15 cellular contexts compared by ENCODE assay signal in the genomic region with DNA sequence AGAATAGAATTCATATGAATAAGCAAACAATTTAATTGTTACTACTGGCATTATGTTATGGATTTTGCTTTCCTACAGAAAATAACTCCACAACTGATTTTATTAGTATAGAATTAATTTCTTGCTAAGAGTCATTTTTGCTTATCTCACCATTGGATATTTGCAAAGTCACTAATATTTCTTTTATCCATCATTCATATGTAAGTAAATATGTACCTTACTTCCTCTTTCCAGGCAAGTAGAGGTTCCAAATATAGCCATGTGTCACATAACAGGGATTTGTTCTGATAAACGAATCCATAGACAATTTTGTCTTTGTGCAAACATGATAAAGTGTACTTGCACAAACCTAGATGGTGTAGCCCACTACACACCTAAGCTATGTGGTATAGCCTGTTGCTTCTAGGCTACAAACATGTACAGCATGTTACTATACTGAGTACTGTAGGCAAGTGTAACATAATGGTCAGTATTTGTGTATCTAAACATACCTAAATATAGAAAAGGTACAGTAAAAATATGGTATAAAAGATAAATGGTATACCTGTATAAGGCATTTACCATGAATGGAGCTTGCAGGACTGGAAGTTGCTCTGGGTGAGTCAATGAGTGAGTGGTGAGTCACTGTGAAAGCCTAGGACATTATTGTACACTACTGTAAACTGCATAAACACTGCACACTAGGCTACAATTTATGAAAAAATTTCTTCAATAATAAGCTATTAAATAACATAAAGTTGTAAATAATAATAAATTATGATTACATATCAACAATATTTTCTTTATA. TPM values are rescaled to one million over a fixed set of nuclear protein-coding genes. Genes with fewer than 3 reads are reported as not detected.
A peak's percentile ranks its signal among the peaks of the same experiment; 100 is the strongest.
DNase-seq lines count a peak whose midpoint lies in the region; ATAC-seq, FAIRE-seq and TF ChIP-seq lines count a peak whose summit lies in the region.
"Had no signal": no experiment of that assay in that cellular context is flagged by ENCODE, and none has a peak within 500 bp of the region (broad histone marks: within the 10 kb centered on the region; RNA-seq: fewer than 3 reads in every experiment).

No MANE protein-coding gene starts in this region.

- H3K79me2 ChIP-seq in GM23248 (ENCODE audit: insufficient read depth) (no peaks in the 10 kb centered on the region), HepG2 (ENCODE audit: insufficient read depth, low read length) (no peaks in the 10 kb centered on the region)

- WGBS in GM23248 (ENCODE audit: low coverage in 1 of 2, low lambda C conversion rate in 2 of 2, missing lambda C conversion rate in 2 of 2), 2 experiments, result 0% methylated on average over 1 of the region's 1 CpG
- WGBS in HepG2 (ENCODE audit: low lambda C conversion rate), result 9% methylated on average over 1 of the region's 1 CpG
- 15 to 35% (median 20%) methylated on average over 1 of the region's 1 CpG for WGBS in heart left ventricle, 4 donors

- TF ChIP-seq EP300 in HepG2 (IDR thresholded peaks at IDR 0.05; ENCODE audit: low read depth in 2 of 2, low read length in 2 of 2) (no peak), HepG2 (CRISPR knock-in tag; IDR thresholded peaks at IDR 0.05; ENCODE audit: borderline replicate concordance) (no peak)

- H2AFZ ChIP-seq in GM23248, result no peak overlapping the region
- no peak overlapping the region for H2AFZ ChIP-seq in HepG2 (ENCODE audit: low read length)

- H3K9me3 ChIP-seq in GM23248 (ENCODE audit: low read depth) (no peaks in the 10 kb centered on the region), HepG2 (ENCODE audit: low read length) (no peaks in the 10 kb centered on the region), heart left ventricle (no peaks in the 10 kb centered on the region)
- H3K9me3 ChIP-seq: HAP-1 had no signal

- no peak overlapping the region for H3K4me2 ChIP-seq in GM23248 (ENCODE audit: unreplicated experiment)
- no peak overlapping the region for H3K4me2 ChIP-seq in HepG2 (ENCODE audit: low read depth, low read length)

- H4K20me1 ChIP-seq in GM23248 (ENCODE audit: insufficient read depth) (no peaks in the 10 kb centered on the region), HepG2 (ENCODE audit: insufficient read depth, low read length) (no peaks in the 10 kb centered on the region)

- no peak for TF ChIP-seq POLR2A in HepG2 (IDR thresholded peaks at IDR 0.05; ENCODE audit: insufficient read depth in 1 of 2, low read depth in 2 of 2, low read length in 2 of 2)
- no peak for TF ChIP-seq POLR2A in heart left ventricle (IDR thresholded peaks at IDR 0.05)

- H3K36me3 ChIP-seq in GM23248 (ENCODE audit: low read depth) (no peaks in the 10 kb centered on the region), HepG2 (replicated peaks in 1 of 2; ENCODE audit: control insufficient read depth in 1 of 2, insufficient read depth in 2 of 2, low read length in 2 of 2) (no peaks in the 10 kb centered on the region), heart left ventricle (no peaks in the 10 kb centered on the region)
- H3K36me3 ChIP-seq: HAP-1 had no signal

- POLR2A ChIA-PET in HepG2 (lab: Yijun Ruan, JAX), result interaction anchor here (1.0 to 2.4 kb wide), 2 partner anchors 18 to 27 kb away, joined by 3 to 13 read pairs; partner anchors contain the start of genes ATAD1, KLLN and PTEN

- CTCF ChIA-PET in HepG2 (lab: Yijun Ruan, JAX; ENCODE audit: low intra/inter-chr PET ratio, low total read pairs), result no interaction called here

- H3K9me2 ChIP-seq in GM23248 (ENCODE audit: insufficient read depth), result no peaks in the 10 kb centered on the region

- TF ChIP-seq CTCF in cardiac fibroblast (IDR thresholded peaks at IDR 0.05; ENCODE audit: low read depth, low read length) (no peak), HepG2 (CRISPR knock-in tag; IDR thresholded peaks at IDR 0.05) (no peak), heart left ventricle (IDR thresholded peaks at IDR 0.05) (no peak)

- FAIRE-seq in HepG2 (lab: Jason Lieb, UNC), result no peak

- H3K27me3 ChIP-seq in GM23248 (replicated peaks; ENCODE audit: insufficient read depth) (no peaks in the 10 kb centered on the region), HepG2 (ENCODE audit: control insufficient read depth in 1 of 2, insufficient read depth in 2 of 2, low read length in 2 of 2) (no peaks in the 10 kb centered on the region), heart left ventricle (no peaks in the 10 kb centered on the region)

- peak; percentile 69 for DNase-seq in GM23248
- DNase-seq in NCI-H226, result peak; percentile 64
- peak; percentile 31 to 84 for DNase-seq in cardiac fibroblast (ENCODE audit: low read depth in 2 of 2)
- DNase-seq in HepG2 (ENCODE audit: low spot score), result peak; percentile 9
- DNase-seq in islet precursor cell, result no peak
- DNase-seq in heart left ventricle, result no peak
- no peak for DNase-seq in NCI-H510A (lab: John Stamatoyannopoulos, UW)
- DNase-seq: activated CD4-positive, alpha-beta T cell treated with anti-CD3 and anti-CD28 coated beads, Interleukin-2, amount 50 U/mL, for 48 hours; activated naive CD4-positive, alpha-beta T cell treated with Interleukin-2 at 50 U/mL for 16 hours; CD8-positive, alpha-beta T cell; hypothalamus; midbrain had no signal

- intact Hi-C loops in HepG2 (cut with micrococcal nuclease; ENCODE audit: unreplicated experiment) (no loop called here), heart left ventricle (cut with DNase I) (loop anchor here in 1 of 10 donors (5.0 kb wide), 1 partner anchor 272 kb away; no protein-coding TSS in a partner anchor)

- H3K27ac ChIP-seq in GM23248 (no peak overlapping the region), HepG2 (ENCODE audit: extremely low read length, insufficient read depth, low read length) (no peak overlapping the region), heart left ventricle (no peak overlapping the region)
- H3K27ac ChIP-seq: coronary artery had no signal

- no peak for ATAC-seq in HepG2
- ATAC-seq in HG03045 (IDR thresholded peaks at IDR 0.05; ENCODE audit: unreplicated experiment), result no peak
- ATAC-seq in heart left ventricle, result no peak
- ATAC-seq: CD8-positive, alpha-beta T cell had no signal

- H3K9ac ChIP-seq in GM23248 (no peak overlapping the region), HepG2 (ENCODE audit: insufficient read depth, low read depth, low read length) (no peak overlapping the region)

- BruUV-seq in HepG2 (replicated peaks; lab: Mats Ljungman, UMichigan), result no TSS peak

- H3K4me1 ChIP-seq in GM23248 (ENCODE audit: insufficient read depth) (peaks cover 28% of the 10 kb centered on the region), HepG2 (ENCODE audit: insufficient read depth, low read length) (peaks cover 22% of the 10 kb centered on the region), heart left ventricle (peaks cover 0 to 4% (median 0%) of the 10 kb centered on the region in 12 donors)

- TF ChIP-seq RAD21 in HepG2 (CRISPR knock-in tag; IDR thresholded peaks at IDR 0.05), result no peak

- no peak overlapping the region for H3K4me3 ChIP-seq in GM23248
- H3K4me3 ChIP-seq in cardiac fibroblast (replicated peaks in 1 of 2; ENCODE audit: low read depth in 2 of 2, low read length in 2 of 2), result no peak overlapping the region
- H3K4me3 ChIP-seq in HepG2 (replicated peaks in 1 of 3; ENCODE audit: insufficient read depth in 1 of 3, low read depth in 2 of 3, low read length in 3 of 3), result no peak overlapping the region
- H3K4me3 ChIP-seq in heart left ventricle, result no peak overlapping the region
- H3K4me3 ChIP-seq: coronary artery, HAP-1 had no signal

- in situ Hi-C loops in GM23248 (cut with MboI), result no loop called here
- in situ Hi-C loops in HepG2 (cut with HindIII; ENCODE audit: extremely low pct_ligation_motif_present, low pct_unique_long_range_greater_than_20kb), result no loop called here

- 0 out of 2 replicates have a peak, but pooled peaks cover 3% of the 10 kb centered on the region for H3F3A ChIP-seq in GM23248 (ENCODE audit: insufficient read depth)

RNA-seq across cellular contexts. Expression of gene KLLN, which starts 18.3 kb away (rescaled TPM):
- total RNA-seq in GM23248 (2014; rRNA removed; shearing (Covaris generic)), result 1.1 TPM in 1 of 2 replicates, not detected in the other
- polyA plus RNA-seq in GM23248 (2016; fragmentation: Nextera tagmentation; extraction: Ambion mirVana) (0.39 and 0.56 TPM in 2 replicates), HepG2 (2011; rRNA removed) (0.08 and 0.12 TPM in 2 replicates), heart left ventricle (under 1 TPM; 0.19 to 0.26 TPM)
- total RNA-seq in HepG2 (2016; rRNA removed; fragmentation: Illumina TruSeq; extraction: Trizol) (0.39 and 0.44 TPM in 2 replicates), heart left ventricle (under 1 TPM; 0.13 to 0.57 (median 0.43) TPM)
- 0.53 and 0.61 TPM in 2 replicates for total RNA-seq in HepG2 (2016; cell fraction: cytosol; rRNA removed; fragmentation: Illumina TruSeq; extraction: Trizol; ENCODE audit: low read depth)
- 0.45 and 0.46 TPM in 2 replicates for total RNA-seq in HepG2 (2016; cell fraction: insoluble cytoplasmic fraction; rRNA removed; fragmentation: Illumina TruSeq; extraction: Trizol)
- 0.68 and 0.76 TPM in 2 replicates for total RNA-seq in HepG2 (2016; cell fraction: membrane; rRNA removed; fragmentation: Illumina TruSeq; extraction: Trizol)
- total RNA-seq in HepG2 (2016; cell fraction: nucleus; rRNA removed; fragmentation: Illumina TruSeq; extraction: Trizol), result 0.56 and 0.63 TPM in 2 replicates
- 0.12 and 0.14 TPM in 2 replicates for polyA plus RNA-seq in HepG2 (2011; cell fraction: cytosol; rRNA removed)
- 0.19 and 0.23 TPM in 2 replicates for polyA plus RNA-seq in HepG2 (2011; cell fraction: nucleus; rRNA removed)
- polyA plus RNA-seq in HepG2 (2012), result 0.15 and 0.34 TPM in 2 replicates
- 0.06 and 0.10 TPM in 2 replicates for polyA plus RNA-seq in HepG2 (2016; cell fraction: cytosol; fragmentation: Illumina TruSeq; extraction: Trizol; ENCODE audit: low read depth)
- polyA plus RNA-seq in HepG2 (2016; cell fraction: insoluble cytoplasmic fraction; fragmentation: Illumina TruSeq; extraction: Trizol; ENCODE audit: low read depth), result 0.38 and 0.51 TPM in 2 replicates
- 0.28 and 0.29 TPM in 2 replicates for polyA plus RNA-seq in HepG2 (2016; cell fraction: membrane; fragmentation: Illumina TruSeq; extraction: Trizol; ENCODE audit: low read depth)
- polyA plus RNA-seq in HepG2 (2016; cell fraction: nucleus; fragmentation: Illumina TruSeq; extraction: Trizol; ENCODE audit: insufficient read depth, low read depth), result 0.27 TPM in 2 replicates
- 0.64 and 3.7 TPM in 2 replicates for polyA minus RNA-seq in HepG2 (2011; rRNA and poly(A)+ RNA removed; ENCODE audit: low replicate concordance)
- polyA minus RNA-seq in HepG2 (2011; cell fraction: cytosol; rRNA and poly(A)+ RNA removed), result 0.20 and 0.35 TPM in 2 replicates
- 0.75 and 1.0 TPM in 2 replicates for polyA minus RNA-seq in HepG2 (2011; cell fraction: nucleus; rRNA and poly(A)+ RNA removed)

RNA-seq across cellular contexts. Expression of gene PTEN, which starts 18.4 kb away (rescaled TPM):
- 79.4 and 93.9 TPM in 2 replicates for total RNA-seq in GM23248 (2014; rRNA removed; shearing (Covaris generic))
- 34.9 and 35.5 TPM in 2 replicates for polyA plus RNA-seq in GM23248 (2016; fragmentation: Nextera tagmentation; extraction: Ambion mirVana)
- total RNA-seq in HepG2 (2016; rRNA removed; fragmentation: Illumina TruSeq; extraction: Trizol), result 53.4 and 61.3 TPM in 2 replicates
- total RNA-seq in HepG2 (2016; cell fraction: cytosol; rRNA removed; fragmentation: Illumina TruSeq; extraction: Trizol; ENCODE audit: low read depth), result 82.4 and 88.0 TPM in 2 replicates
- total RNA-seq in HepG2 (2016; cell fraction: insoluble cytoplasmic fraction; rRNA removed; fragmentation: Illumina TruSeq; extraction: Trizol), result 47.2 and 66.2 TPM in 2 replicates
- 81.1 and 107 TPM in 2 replicates for total RNA-seq in HepG2 (2016; cell fraction: membrane; rRNA removed; fragmentation: Illumina TruSeq; extraction: Trizol)
- 127 and 136 TPM in 2 replicates for total RNA-seq in HepG2 (2016; cell fraction: nucleus; rRNA removed; fragmentation: Illumina TruSeq; extraction: Trizol)
- 21.4 and 30.3 TPM in 2 replicates for polyA plus RNA-seq in HepG2 (2011; rRNA removed)
- polyA plus RNA-seq in HepG2 (2011; cell fraction: cytosol; rRNA removed), result 7.0 and 9.2 TPM in 2 replicates
- 16.9 and 17.8 TPM in 2 replicates for polyA plus RNA-seq in HepG2 (2011; cell fraction: nucleus; rRNA removed)
- 34.8 and 38.6 TPM in 2 replicates for polyA plus RNA-seq in HepG2 (2012)
- 34.1 and 35.2 TPM in 2 replicates for polyA plus RNA-seq in HepG2 (2016; cell fraction: cytosol; fragmentation: Illumina TruSeq; extraction: Trizol; ENCODE audit: low read depth)
- polyA plus RNA-seq in HepG2 (2016; cell fraction: insoluble cytoplasmic fraction; fragmentation: Illumina TruSeq; extraction: Trizol; ENCODE audit: low read depth), result 41.9 and 43.9 TPM in 2 replicates
- 60.0 and 64.3 TPM in 2 replicates for polyA plus RNA-seq in HepG2 (2016; cell fraction: membrane; fragmentation: Illumina TruSeq; extraction: Trizol; ENCODE audit: low read depth)
- polyA plus RNA-seq in HepG2 (2016; cell fraction: nucleus; fragmentation: Illumina TruSeq; extraction: Trizol; ENCODE audit: insufficient read depth, low read depth), result 62.6 and 63.9 TPM in 2 replicates
- polyA minus RNA-seq in HepG2 (2011; rRNA and poly(A)+ RNA removed; ENCODE audit: low replicate concordance), result 18.6 and 85.7 TPM in 2 replicates
- polyA minus RNA-seq in HepG2 (2011; cell fraction: cytosol; rRNA and poly(A)+ RNA removed), result 43.6 and 59.8 TPM in 2 replicates
- 255 and 302 TPM in 2 replicates for polyA minus RNA-seq in HepG2 (2011; cell fraction: nucleus; rRNA and poly(A)+ RNA removed)
- 10 to 100 TPM; 47.5 to 77.7 (median 60.3) TPM for total RNA-seq in heart left ventricle
- polyA plus RNA-seq in heart left ventricle, result 10 to 100 TPM; 20.1 to 33.1 TPM

RNA-seq across cellular contexts. Expression of gene ATAD1, which starts 27.0 kb away (rescaled TPM):
- 43.9 and 66.8 TPM in 2 replicates for total RNA-seq in GM23248 (2014; rRNA removed; shearing (Covaris generic))
- 52.4 and 52.8 TPM in 2 replicates for polyA plus RNA-seq in GM23248 (2016; fragmentation: Nextera tagmentation; extraction: Ambion mirVana)
- total RNA-seq in HepG2 (2016; rRNA removed; fragmentation: Illumina TruSeq; extraction: Trizol), result 23.2 and 28.2 TPM in 2 replicates
- 4.1 and 4.4 TPM in 2 replicates for total RNA-seq in HepG2 (2016; cell fraction: cytosol; rRNA removed; fragmentation: Illumina TruSeq; extraction: Trizol; ENCODE audit: low read depth)
- 20.5 and 28.2 TPM in 2 replicates for total RNA-seq in HepG2 (2016; cell fraction: insoluble cytoplasmic fraction; rRNA removed; fragmentation: Illumina TruSeq; extraction: Trizol)
- total RNA-seq in HepG2 (2016; cell fraction: membrane; rRNA removed; fragmentation: Illumina TruSeq; extraction: Trizol), result 9.8 and 11.6 TPM in 2 replicates
- 31.5 and 36.1 TPM in 2 replicates for total RNA-seq in HepG2 (2016; cell fraction: nucleus; rRNA removed; fragmentation: Illumina TruSeq; extraction: Trizol)
- polyA plus RNA-seq in HepG2 (2011; rRNA removed), result 13.2 and 14.9 TPM in 2 replicates
- polyA plus RNA-seq in HepG2 (2011; cell fraction: cytosol; rRNA removed), result 5.7 and 10.9 TPM in 2 replicates
- polyA plus RNA-seq in HepG2 (2011; cell fraction: nucleus; rRNA removed), result 9.2 and 13.6 TPM in 2 replicates
- 28.9 and 35.5 TPM in 2 replicates for polyA plus RNA-seq in HepG2 (2012)
- 1.4 and 1.9 TPM in 2 replicates for polyA plus RNA-seq in HepG2 (2016; cell fraction: cytosol; fragmentation: Illumina TruSeq; extraction: Trizol; ENCODE audit: low read depth)
- 15.9 and 16.5 TPM in 2 replicates for polyA plus RNA-seq in HepG2 (2016; cell fraction: insoluble cytoplasmic fraction; fragmentation: Illumina TruSeq; extraction: Trizol; ENCODE audit: low read depth)
- 5.1 and 5.7 TPM in 2 replicates for polyA plus RNA-seq in HepG2 (2016; cell fraction: membrane; fragmentation: Illumina TruSeq; extraction: Trizol; ENCODE audit: low read depth)
- 35.9 and 37.6 TPM in 2 replicates for polyA plus RNA-seq in HepG2 (2016; cell fraction: nucleus; fragmentation: Illumina TruSeq; extraction: Trizol; ENCODE audit: insufficient read depth, low read depth)
- polyA minus RNA-seq in HepG2 (2011; rRNA and poly(A)+ RNA removed; ENCODE audit: low replicate concordance), result 8.2 and 36.0 TPM in 2 replicates
- polyA minus RNA-seq in HepG2 (2011; cell fraction: cytosol; rRNA and poly(A)+ RNA removed), result 15.2 and 18.0 TPM in 2 replicates
- polyA minus RNA-seq in HepG2 (2011; cell fraction: nucleus; rRNA and poly(A)+ RNA removed), result 45.7 and 51.8 TPM in 2 replicates
- 100 to 1,000 TPM in 4 of 9 donors, 10 to 100 TPM in 5; 64.8 to 115 (median 87.5) TPM for total RNA-seq in heart left ventricle
- 10 to 100 TPM; 17.5 to 49.0 TPM for polyA plus RNA-seq in heart left ventricle

Comparison
In these comparisons a context has a peak if more than half of its experiments do, and no peak if none do; other contexts are left out.
1. DNase-seq: peak in GM23248 (single experiment), NCI-H226 (single experiment), cardiac fibroblast (2 of 2) and HepG2 (single experiment); none in islet precursor cell (single experiment), heart left ventricle (0 of 5) and NCI-H510A (single experiment).